Comparison of ENCODE assay signal across 8 cellular contexts in the genomic region with DNA sequence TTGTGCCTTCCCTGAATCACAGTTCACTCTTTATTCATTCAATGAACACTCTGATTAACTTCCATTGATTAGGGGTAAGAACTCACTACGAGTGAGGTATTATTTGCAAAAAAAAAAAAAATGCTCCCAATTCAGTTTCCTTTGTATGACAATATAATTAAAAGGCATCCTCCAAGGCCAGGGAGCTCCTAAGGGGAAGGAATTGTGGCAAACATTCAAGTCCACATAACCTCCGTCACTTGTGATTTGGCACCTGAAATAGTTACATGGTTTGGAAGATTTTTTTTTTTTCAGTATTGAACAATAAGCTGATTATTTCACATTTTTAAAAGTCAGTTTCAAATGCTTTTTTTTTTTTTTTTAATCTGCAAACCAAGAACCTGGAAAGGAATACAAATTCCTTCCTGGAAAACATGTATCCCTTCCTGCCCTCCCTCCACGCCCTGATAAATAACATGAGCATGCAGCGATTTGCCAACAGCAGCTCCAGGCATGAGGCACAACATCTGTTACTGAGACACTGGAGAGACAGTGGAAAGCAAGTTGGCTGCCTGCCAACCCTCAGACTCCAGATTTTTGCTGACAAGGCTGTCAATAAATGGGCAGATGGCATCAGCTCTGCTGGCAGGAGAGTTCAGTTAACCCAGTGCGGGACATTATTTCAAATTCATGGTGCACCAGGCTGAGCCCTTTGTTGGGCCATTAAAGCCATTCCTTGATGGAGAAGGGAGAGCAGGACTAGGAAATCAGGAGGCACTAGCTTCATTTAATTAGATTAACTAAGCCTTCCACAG.
DNase-seq lines count a peak whose midpoint lies in the region; ATAC-seq, FAIRE-seq and TF ChIP-seq lines count a peak whose summit lies in the region.

No MANE protein-coding gene starts in this region.

- intact Hi-C loops in kidney (cut with DNase I), result no loop called here

- no peak for TF ChIP-seq CTCF in kidney (IDR thresholded peaks at IDR 0.05; ENCODE audit: borderline replicate concordance, extremely low read depth, insufficient read depth)

- H3K4me1 Mint-ChIP-seq in stimulated activated memory B cell treated with anti-CD40 and anti-IgM and Interleukin-4, amounts not matched to agents 10 μg/mL and 1 μg/mL and 100 μg/mL, for 72 hours, result no peaks in the 10 kb centered on the region

- H3K4me3 Mint-ChIP-seq in stimulated activated memory B cell treated with anti-CD40 and anti-IgM and Interleukin-4, amounts not matched to agents 10 μg/mL and 1 μg/mL and 100 μg/mL, for 72 hours, result no peak overlapping the region

- H3K27ac Mint-ChIP-seq in stimulated activated memory B cell treated with anti-CD40 and anti-IgM and Interleukin-4, amounts not matched to agents 10 μg/mL and 1 μg/mL and 100 μg/mL, for 72 hours, result no peak overlapping the region

- H3K27me3 ChIP-seq in BLaER1, result no peaks in the 10 kb centered on the region

- H3K9me3 ChIP-seq in BLaER1 (no peaks in the 10 kb centered on the region), kidney (ENCODE audit: control insufficient read depth in 1 of 2, low read length in 2 of 2) (no peaks in the 10 kb centered on the region)

- H3K4me3 ChIP-seq in BLaER1 (no peak overlapping the region), kidney (ENCODE audit: low read length in 2 of 2) (no peak overlapping the region)

- no peak for FAIRE-seq in kidney (lab: Jason Lieb, UNC)

- H3K9ac ChIP-seq in BLaER1, result no peak overlapping the region
- H3K9ac ChIP-seq in kidney (ENCODE audit: low read length in 2 of 2), result no peak overlapping the region

- H3K4me1 ChIP-seq in BLaER1 (peaks cover 35% of the 10 kb centered on the region), kidney (ENCODE audit: control insufficient read depth in 1 of 2, insufficient read depth in 1 of 2, low read depth in 1 of 2, low read length in 2 of 2) (peaks cover 0 to 2% of the 10 kb centered on the region in 2 donors)

- DNase-seq in NCI-H2029 treated with DMSO at 0.1 percent for 48 hours (lab: John Stamatoyannopoulos, UW) (peak; percentile 71), anterior cingulate cortex (lab: John Stamatoyannopoulos, UW) (peak in 48 of 58 donors; percentile 3 to 82 (median 40)), kidney (peak; percentile 78), MV-4-11 (lab: John Stamatoyannopoulos, UW) (no peak)
- DNase-seq in activated CD4-positive, alpha-beta T cell treated with anti-CD3 and anti-CD28 coated beads for 4 hours, result no peak

- peaks cover 8% of the 10 kb centered on the region for H3K27me3 Mint-ChIP-seq in stimulated activated memory B cell treated with anti-CD40 and anti-IgM and Interleukin-4, amounts not matched to agents 10 μg/mL and 1 μg/mL and 100 μg/mL, for 72 hours

- H3K27ac ChIP-seq in BLaER1, result no peak overlapping the region
- H3K27ac ChIP-seq in kidney (ENCODE audit: low read depth in 2 of 2, low read length in 2 of 2), result no peak overlapping the region

- H3K9me3 Mint-ChIP-seq in stimulated activated memory B cell treated with anti-CD40 and anti-IgM and Interleukin-4, amounts not matched to agents 10 μg/mL and 1 μg/mL and 100 μg/mL, for 72 hours, result no peaks in the 10 kb centered on the region

- no peaks in the 10 kb centered on the region for H3K36me3 Mint-ChIP-seq in stimulated activated memory B cell treated with anti-CD40 and anti-IgM and Interleukin-4, amounts not matched to agents 10 μg/mL and 1 μg/mL and 100 μg/mL, for 72 hours

- no peaks in the 10 kb centered on the region for H3K36me3 ChIP-seq in BLaER1
- H3K36me3 ChIP-seq in kidney (ENCODE audit: control insufficient read depth in 1 of 2, insufficient read depth in 2 of 2, low read length in 2 of 2), result no peaks in the 10 kb centered on the region

- peak overlapping the region; percentile 44 for H3K4me2 ChIP-seq in BLaER1

- ATAC-seq in stimulated activated memory B cell treated with anti-CD40 and anti-IgM and Interleukin-4, amounts not matched to agents 10 μg/mL and 1 μg/mL and 100 μg/mL, for 72 hours, result no peak
- no peak for ATAC-seq in GM19397 (IDR thresholded peaks at IDR 0.05; ENCODE audit: unreplicated experiment)

- no peaks in the 10 kb centered on the region for H4K20me1 ChIP-seq in BLaER1

Comparison
In these comparisons a context has a peak if more than half of its experiments do, and no peak if none do; other contexts are left out.
1. DNase-seq: peak in NCI-H2029 treated with DMSO at 0.1 percent for 48 hours (single experiment), anterior cingulate cortex (48 of 58) and kidney (single experiment); none in activated CD4-positive, alpha-beta T cell treated with anti-CD3 and anti-CD28 coated beads for 4 hours (0 of 2) and MV-4-11 (single experiment).